In the genomic region with DNA sequence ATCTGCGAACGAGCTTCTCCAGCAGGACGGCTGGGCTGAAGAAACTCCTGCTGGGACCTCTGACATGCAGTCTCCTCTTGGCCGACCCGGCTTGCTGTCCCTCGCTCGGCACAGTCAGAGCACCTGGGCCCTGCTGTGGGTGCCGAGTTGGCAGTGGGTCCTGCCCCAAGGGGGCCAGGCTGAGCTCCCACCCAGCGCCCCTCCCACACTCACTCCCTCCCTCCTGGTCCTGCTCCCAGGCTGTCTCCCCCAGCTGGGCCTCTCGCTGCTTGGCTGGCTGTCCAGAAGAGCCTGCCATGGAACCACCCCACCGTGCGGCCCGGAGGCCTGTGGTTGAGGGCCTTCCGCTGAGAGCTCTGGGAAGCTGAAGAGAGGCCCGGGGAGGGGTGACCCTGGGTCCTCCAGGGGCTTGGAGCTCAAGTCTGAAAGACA, we compare ENCODE assay signal across 9 cellular contexts. TPM values are rescaled to one million over a fixed set of nuclear protein-coding genes. Genes with fewer than 3 reads are reported as not detected.
DNase-seq lines count a peak whose midpoint lies in the region; ATAC-seq and TF ChIP-seq lines count a peak whose summit lies in the region.
"Had no signal": no experiment of that assay in that cellular context is flagged by ENCODE, and none has a peak within 500 bp of the region (broad histone marks: within the 10 kb centered on the region; RNA-seq: fewer than 3 reads in every experiment).

No MANE protein-coding gene starts in this region.

- no peaks in the 10 kb centered on the region for H3K9me2 ChIP-seq in OCI-LY7 (ENCODE audit: insufficient read depth, low read length)

- BruUV-seq in OCI-LY7 (replicated peaks; lab: Mats Ljungman, UMichigan) = no TSS peak

- H3K36me3 ChIP-seq in OCI-LY7 (ENCODE audit: insufficient read depth, low read length) (peaks cover 6% of the 10 kb centered on the region; the same call in 1 of the 2 replicates), mucosa of descending colon (ENCODE audit: low read depth) (no peaks in the 10 kb centered on the region)

- no peak overlapping the region for H2AFZ ChIP-seq in OCI-LY7 (ENCODE audit: low read length)

- no peak overlapping the region for H3K4me3 ChIP-seq in OCI-LY7 (ENCODE audit: low read depth, low read length, poor library complexity, severe bottlenecking)
- H3K4me3 ChIP-seq in fibroblast of mammary gland (ENCODE audit: control insufficient read depth, low read depth, low read length) = peak overlapping the region; percentile 7
- H3K4me3 ChIP-seq in mucosa of descending colon = no peak overlapping the region

- ATAC-seq in mucosa of descending colon = no peak
- no peak for ATAC-seq in GM18517 (IDR thresholded peaks at IDR 0.05; ENCODE audit: unreplicated experiment)
- ATAC-seq: activated T-helper 17 cell treated with anti-CD3 and anti-CD28 coated beads, Interleukin-2, amount 50 U/mL, for 72 hours had no signal

- peaks cover 60% of the 10 kb centered on the region for H3K4me1 ChIP-seq in OCI-LY7 (ENCODE audit: insufficient read depth, low read length, poor library complexity, severe bottlenecking)
- H3K4me1 ChIP-seq in mucosa of descending colon (ENCODE audit: low read depth) = peaks cover 51% of the 10 kb centered on the region

- H3K79me2 ChIP-seq in OCI-LY7 (ENCODE audit: insufficient read depth, low read depth, low read length) = peaks cover 87% of the 10 kb centered on the region

- peaks cover 4% of the 10 kb centered on the region for H3K36me3 Mint-ChIP-seq in activated CD4-positive, alpha-beta memory T cell treated with anti-CD3 and anti-CD28 coated beads, Interleukin-2, amount 10 ng/mL, durations not matched to agents 7 days and 5 days (ENCODE audit: low read depth)

- H3K27ac ChIP-seq in OCI-LY7 (ENCODE audit: low read depth, low read length, poor library complexity, severe bottlenecking) = no peak overlapping the region
- H3K27ac ChIP-seq in substantia nigra (ENCODE audit: low read depth, low read length, poor library complexity, severe bottlenecking) = peak overlapping the region; percentile 66

- no peaks in the 10 kb centered on the region for H3K27me3 Mint-ChIP-seq in activated CD4-positive, alpha-beta memory T cell treated with anti-CD3 and anti-CD28 coated beads, Interleukin-2, amount 10 ng/mL, durations not matched to agents 7 days and 5 days
- H3K27me3 Mint-ChIP-seq: activated T-helper 17 cell treated with anti-CD3 and anti-CD28 coated beads, Interleukin-2, amount 50 U/mL, for 72 hours had no signal

- no peak for TF ChIP-seq CTCF in OCI-LY7 (conservative IDR thresholded peaks at IDR 0.05; ENCODE audit: low read length)
- no peak for TF ChIP-seq CTCF in fibroblast of mammary gland (conservative IDR thresholded peaks at IDR 0.05; ENCODE audit: control insufficient read depth, insufficient read depth, low read depth, low read length)
- no peak for TF ChIP-seq CTCF in mucosa of descending colon (IDR thresholded peaks at IDR 0.05)

- H3K4me2 ChIP-seq in OCI-LY7 (ENCODE audit: low read length) = peak overlapping the region; percentile 12; the same call in 1 of the 2 replicates

- H3K9me3 Mint-ChIP-seq in activated CD4-positive, alpha-beta memory T cell treated with anti-CD3 and anti-CD28 coated beads, Interleukin-2, amount 10 ng/mL, durations not matched to agents 7 days and 5 days = no peaks in the 10 kb centered on the region
- H3K9me3 Mint-ChIP-seq: activated T-helper 17 cell treated with anti-CD3 and anti-CD28 coated beads, Interleukin-2, amount 50 U/mL, for 72 hours had no signal

- H3K9me3 ChIP-seq in OCI-LY7 (ENCODE audit: low read length) = no peaks in the 10 kb centered on the region
- no peaks in the 10 kb centered on the region for H3K9me3 ChIP-seq in mucosa of descending colon

- H4K20me1 ChIP-seq in OCI-LY7 (ENCODE audit: insufficient read depth, low read length) = no peaks in the 10 kb centered on the region

- DNase-seq in OCI-LY7 (ENCODE audit: low spot score) = no peak
- peak; percentile 62 for DNase-seq in fibroblast of mammary gland (ENCODE audit: low read depth)
- DNase-seq in mucosa of descending colon = peak; percentile 32 to 65 (median 62)
- peak in 35 of 49 donors; percentile 9 to 80 (median 51) for DNase-seq in substantia nigra (lab: John Stamatoyannopoulos, UW)
- DNase-seq in activated CD4-positive, alpha-beta memory T cell treated with anti-CD3 and anti-CD28 coated beads, Interleukin-2, amount 10 ng/mL, durations not matched to agents 7 days and 5 days = no peak
- no peak for DNase-seq in DMS 273 (lab: John Stamatoyannopoulos, UW; ENCODE audit: unreplicated experiment)
- DNase-seq in NCI-H2196 (lab: John Stamatoyannopoulos, UW; ENCODE audit: unreplicated experiment) = no peak

- POLR2A ChIA-PET in OCI-LY7 (lab: Charles Lee) = interaction anchor here (0.6 kb wide), 1 partner anchor 153 kb away, joined by 4 read pairs; no protein-coding TSS in a partner anchor
- POLR2A ChIA-PET in activated CD4-positive, alpha-beta memory T cell treated with anti-CD3 and anti-CD28 coated beads, Interleukin-2, amount 10 ng/mL, durations not matched to agents 7 days and 5 days (lab: Charles Lee) = interaction anchor here (0.9 to 1.4 kb wide), 2 partner anchors 14 to 88 kb away, joined by 3 to 4 read pairs; a partner anchor contains a TSS

- CTCF ChIA-PET in OCI-LY7 (lab: Charles Lee; ENCODE audit: unreplicated experiment) = no interaction called here
- CTCF ChIA-PET in activated CD4-positive, alpha-beta memory T cell treated with anti-CD3 and anti-CD28 coated beads, Interleukin-2, amount 10 ng/mL, durations not matched to agents 7 days and 5 days (lab: Charles Lee) = no interaction called here

- no peak overlapping the region for H3K4me3 Mint-ChIP-seq in activated CD4-positive, alpha-beta memory T cell treated with anti-CD3 and anti-CD28 coated beads, Interleukin-2, amount 10 ng/mL, durations not matched to agents 7 days and 5 days
- H3K4me3 Mint-ChIP-seq: activated T-helper 17 cell treated with anti-CD3 and anti-CD28 coated beads, Interleukin-2, amount 50 U/mL, for 72 hours had no signal

- H3K4me1 Mint-ChIP-seq in activated CD4-positive, alpha-beta memory T cell treated with anti-CD3 and anti-CD28 coated beads, Interleukin-2, amount 10 ng/mL, durations not matched to agents 7 days and 5 days = peaks cover 61% of the 10 kb centered on the region

- intact Hi-C loops in OCI-LY7 (cut with micrococcal nuclease; ENCODE audit: unreplicated experiment) = no loop called here
- intact Hi-C loops in mucosa of descending colon (cut with DNase I, micrococcal nuclease) = no loop called here

- H3K27ac Mint-ChIP-seq in activated CD4-positive, alpha-beta memory T cell treated with anti-CD3 and anti-CD28 coated beads, Interleukin-2, amount 10 ng/mL, durations not matched to agents 7 days and 5 days = no peak overlapping the region

RNA-seq across cellular contexts. Expression of a gene that starts 6.0 kb away (rescaled TPM):
- total RNA-seq in OCI-LY7 (2014; rRNA removed; shearing (Covaris generic)) = 97.8 and 116 TPM in 2 replicates
- 192 and 197 TPM in 2 replicates for total RNA-seq in OCI-LY7 (2022)
- total RNA-seq in mucosa of descending colon = 100 to 1,000 TPM in 2 of 3 donors, 10 to 100 TPM in 1; 98.4 to 139 (median 103) TPM
- 100 to 1,000 TPM; 142 to 150 TPM for total RNA-seq in activated CD4-positive, alpha-beta memory T cell treated with anti-CD3 and anti-CD28 coated beads, Interleukin-2, amount 10 ng/mL, durations not matched to agents 7 days and 5 days

RNA-seq across cellular contexts. Expression of a gene that starts 52.6 kb away (rescaled TPM):
- total RNA-seq in OCI-LY7 (2014; rRNA removed; shearing (Covaris generic)) = 0.54 and 0.59 TPM in 2 replicates
- total RNA-seq in OCI-LY7 (2022) = 0.48 and 0.61 TPM in 2 replicates
- under 1 TPM in 2 of 3 donors, not detected in 1; 0.34 to 0.63 TPM for total RNA-seq in mucosa of descending colon
- total RNA-seq in activated CD4-positive, alpha-beta memory T cell treated with anti-CD3 and anti-CD28 coated beads, Interleukin-2, amount 10 ng/mL, durations not matched to agents 7 days and 5 days = not detected

Comparison
In these comparisons a context has a peak if more than half of its experiments do, and no peak if none do; other contexts are left out.
1. DNase-seq: peak in fibroblast of mammary gland (single experiment), mucosa of descending colon (3 of 3) and substantia nigra (35 of 49); none in OCI-LY7 (single experiment), activated CD4-positive, alpha-beta memory T cell treated with anti-CD3 and anti-CD28 coated beads, Interleukin-2, amount 10 ng/mL, durations not matched to agents 7 days and 5 days (single experiment), DMS 273 (single experiment) and NCI-H2196 (single experiment).